ENCODE assay signal across 22 cellular contexts in the genomic region with DNA sequence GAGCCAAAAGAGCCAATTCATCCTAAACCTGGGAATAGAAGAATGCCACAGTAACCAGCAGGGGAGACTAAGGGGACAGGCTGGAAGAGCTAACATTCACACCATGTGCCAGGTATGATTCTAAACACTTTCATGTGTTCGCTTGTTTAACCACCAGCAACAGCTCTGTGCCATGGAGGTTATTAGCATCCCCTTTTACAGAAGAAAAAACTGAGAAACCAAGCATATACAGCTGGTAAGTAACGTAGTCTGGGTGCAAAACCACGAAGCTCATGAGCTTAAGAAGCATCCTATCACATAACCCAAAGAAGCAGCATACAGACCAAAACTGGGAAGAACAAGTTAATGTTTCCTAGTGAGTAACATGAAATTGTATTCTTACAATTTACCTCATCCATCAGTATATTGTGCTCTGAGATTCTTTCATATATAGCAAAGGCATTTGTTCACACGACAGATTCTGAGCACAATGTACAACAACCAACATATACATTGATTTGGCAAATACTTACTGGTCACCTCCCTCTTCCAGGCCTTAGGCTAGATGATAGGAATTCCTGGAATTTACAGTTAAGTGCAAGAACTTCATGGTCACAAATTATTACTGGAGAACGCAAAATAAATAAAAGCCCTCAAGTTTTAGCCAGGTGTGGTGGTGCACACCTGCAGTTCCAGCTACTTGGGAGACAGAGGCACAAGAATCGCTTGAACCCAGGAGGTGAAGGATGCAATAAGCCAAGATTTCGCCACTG.
"Had no signal": no experiment of that assay in that cellular context is flagged by ENCODE, and none has a peak within 500 bp of the region (broad histone marks: within the 10 kb centered on the region; RNA-seq: fewer than 3 reads in every experiment).

No MANE protein-coding gene starts in this region.

- H3K4me3 Mint-ChIP-seq: activated naive CD4-positive, alpha-beta T cell treated with anti-CD3 and anti-CD28 coated beads for 36 hours; activated T-helper 17 cell treated with anti-CD3 and anti-CD28 coated beads, Interleukin-2, amount 50 U/mL, for 72 hours; endodermal cell; naive B cell; T-cell had no signal

- H3K4me1 Mint-ChIP-seq: activated T-helper 17 cell treated with anti-CD3 and anti-CD28 coated beads, Interleukin-2, amount 50 U/mL, for 72 hours; T-cell had no signal

- H3K36me3 ChIP-seq: gastrocnemius medialis, heart left ventricle, lower lobe of right lung, right atrium auricular region, transverse colon had no signal

- H3K27me3 Mint-ChIP-seq: activated T-helper 17 cell treated with anti-CD3 and anti-CD28 coated beads, Interleukin-2, amount 50 U/mL, for 72 hours had no signal

- H3K27me3 ChIP-seq: gastrocnemius medialis, heart left ventricle, right atrium auricular region, transverse colon had no signal

- H3K9me3 Mint-ChIP-seq: activated naive CD4-positive, alpha-beta T cell treated with anti-CD3 and anti-CD28 coated beads for 36 hours; activated T-helper 17 cell treated with anti-CD3 and anti-CD28 coated beads, Interleukin-2, amount 50 U/mL, for 72 hours; endodermal cell; immature natural killer cell; naive B cell; T-cell had no signal

- H3K4me3 ChIP-seq: gastrocnemius medialis, heart left ventricle, lower lobe of right lung, right atrium auricular region, transverse colon had no signal

- DNase-seq: activated CD4-positive, alpha-beta T cell treated with anti-CD3 and anti-CD28 coated beads, Interleukin-2, amount 50 U/mL, for 4 hours; activated CD4-positive, CD25-positive, alpha-beta regulatory T cell treated with anti-CD3 and anti-CD28 coated beads, Interleukin-2, amount 50 U/mL, for 72 hours; activated naive CD4-positive, alpha-beta T cell treated with anti-CD3 and anti-CD28 coated beads for 36 hours; activated T-cell treated with anti-CD3 and anti-CD28 coated beads for 4 hours; endodermal cell; erythroblast; gastrocnemius medialis; heart left ventricle; immature natural killer cell; lower lobe of right lung; naive B cell; posterior cingulate gyrus; small intestine; stimulated activated CD4-positive, alpha-beta T cell treated with anti-CD3 and anti-CD28 coated beads, Interleukin-4, amount 100 ng/mL, for 4 hours; stimulated activated CD8-positive, alpha-beta memory T cell treated with anti-CD3 and anti-CD28 coated beads, Interleukin-4, amount 100 ng/mL, for 48 hours; stimulated activated naive CD4-positive, alpha-beta T cell treated with Interleukin-2 at 50 U/mL for 16 hours; substantia nigra; T-cell; T1000; transverse colon had no signal

- H3K4me1 ChIP-seq: right atrium auricular region had no signal

- H3K27ac Mint-ChIP-seq: activated naive CD4-positive, alpha-beta T cell treated with anti-CD3 and anti-CD28 coated beads for 36 hours; activated T-helper 17 cell treated with anti-CD3 and anti-CD28 coated beads, Interleukin-2, amount 50 U/mL, for 72 hours; endodermal cell; immature natural killer cell; T-cell had no signal

- ATAC-seq: activated T-helper 17 cell treated with anti-CD3 and anti-CD28 coated beads, Interleukin-2, amount 50 U/mL, for 72 hours; gastrocnemius medialis; heart left ventricle; lower lobe of right lung; T-cell had no signal

- H3K36me3 Mint-ChIP-seq: immature natural killer cell, naive B cell, T-cell had no signal

- H3K9me3 ChIP-seq: gastrocnemius medialis, heart left ventricle, lower lobe of right lung, right atrium auricular region, transverse colon had no signal

- H3K27ac ChIP-seq: gastrocnemius medialis, heart left ventricle, lower lobe of right lung, right atrium auricular region, transverse colon had no signal
